In genomic region chr14:37720131-37720530, GRCh38 we compare ENCODE assay signal across 33 cellular contexts.
"Had no signal": no experiment of that assay in that cellular context is flagged by ENCODE, and none has a peak within 500 bp of the region (broad histone marks: within the 10 kb centered on the region; RNA-seq: fewer than 3 reads in every experiment).

No MANE protein-coding gene starts in this region.

- DNase-seq: activated B cell treated with CpG ODN at 0.5 μM for 24 hours; activated CD4-positive, alpha-beta memory T cell treated with anti-CD3 and anti-CD28 coated beads for 36 hours; activated CD4-positive, alpha-beta T cell treated with anti-CD3 and anti-CD28 coated beads for 4 hours; activated CD4-positive, alpha-beta T cell treated with anti-CD3 and anti-CD28 coated beads, Interleukin-2, amount 10 ng/mL, durations not matched to agents 24 days and 14 days; activated CD4-positive, alpha-beta T cell treated with anti-CD3 and anti-CD28 coated beads, Interleukin-2, amount 50 U/mL, for 1 hour; activated CD4-positive, alpha-beta T cell treated with anti-CD3 and anti-CD28 coated beads, Interleukin-2, amount 50 U/mL, for 4 hours; activated CD4-positive, CD25-positive, alpha-beta regulatory T cell treated with anti-CD3 and anti-CD28 coated beads, Interleukin-2, amount 50 U/mL, for 72 hours; activated CD8-positive, alpha-beta memory T cell treated with anti-CD3 and anti-CD28 coated beads, Interleukin-2, amount 50 U/mL, for 4 hours; activated CD8-positive, alpha-beta T cell treated with anti-CD3 and anti-CD28 coated beads for 36 hours; activated effector memory CD4-positive, alpha-beta T cell treated with anti-CD3 and anti-CD28 coated beads, Interleukin-2, amount 50 U/mL, for 16 hours; activated gamma-delta T cell treated with Interleukin-2 at 50 U/mL for 16 hours; activated naive CD4-positive, alpha-beta T cell; activated naive CD4-positive, alpha-beta T cell treated with anti-CD3 and anti-CD28 coated beads for 36 hours; activated naive CD4-positive, alpha-beta T cell treated with anti-CD3 and anti-CD28 coated beads, Interleukin-2, amount 50 U/mL, for 16 hours; activated naive CD8-positive, alpha-beta T cell treated with anti-CD3 and anti-CD28 coated beads for 36 hours; activated T-cell treated with anti-CD3 and anti-CD28 coated beads for 4 hours; activated T-cell treated with anti-CD3 and anti-CD28 coated beads, Interleukin-2, amount 50 U/mL, for 1 hour; activated T-cell treated with anti-CD3 and anti-CD28 coated beads, Interleukin-2, amount 50 U/mL, for 4 hours; activated T-cell treated with anti-CD3 and anti-CD28 coated beads, Interleukin-2, amount 50 U/mL, for 72 hours; adrenal gland; amniotic stem cell; aorta; body of pancreas; brain microvascular endothelial cell; central memory CD4-positive, alpha-beta T cell; T-helper 1 cell; T-helper 2 cell; T-helper 9 cell had no signal

- H3K27ac ChIP-seq: adrenal gland, body of pancreas, brain microvascular endothelial cell, VCaP had no signal

- H3K36me3 ChIP-seq: adrenal gland, brain microvascular endothelial cell had no signal

- H3K27me3 ChIP-seq: adrenal gland, body of pancreas, brain microvascular endothelial cell had no signal

- H3K4me3 ChIP-seq: adrenal gland, body of pancreas had no signal

- ATAC-seq: activated CD8-positive, alpha-beta T cell treated with anti-CD3 and anti-CD28 coated beads for 36 hours; activated naive CD4-positive, alpha-beta T cell treated with anti-CD3 and anti-CD28 coated beads, Interleukin-2, amount 50 U/mL, for 72 hours; activated T-cell treated with anti-CD3 and anti-CD28 coated beads, Interleukin-2, amount 50 U/mL, for 4 hours; activated T-cell treated with anti-CD3 and anti-CD28 coated beads, Interleukin-2, amount 50 U/mL, for 72 hours; activated T-helper 17 cell treated with anti-CD3 and anti-CD28 coated beads, Interleukin-2, amount 50 U/mL, for 72 hours; body of pancreas had no signal

- H3K9me3 ChIP-seq: adrenal gland, body of pancreas had no signal

- FAIRE-seq: astrocyte, TTC549 had no signal

- H3K4me1 ChIP-seq: adrenal gland, body of pancreas had no signal
